In genomic region chr6:43428874-43429273, GRCh38 we compare ENCODE assay signal across 8 cellular contexts. TPM values are rescaled to one million over a fixed set of nuclear protein-coding genes. Genes with fewer than 3 reads are reported as not detected.
DNase-seq lines count a peak whose midpoint lies in the region; ATAC-seq and TF ChIP-seq lines count a peak whose summit lies in the region.

No MANE protein-coding gene starts in this region.

- POLR2A ChIA-PET in CD4-positive, alpha-beta T cell (lab: Charles Lee), result interaction anchor here (1.7 to 2.3 kb wide), 7 partner anchors 10 to 201 kb away, joined by 6 to 20 read pairs (median 10); partner anchors contain the start of genes CRIP3, DLK2, GTPBP2 and TJAP1

- peak overlapping the region; percentile 93 for H3K27ac Mint-ChIP-seq in CD4-positive, alpha-beta T cell
- H3K27ac Mint-ChIP-seq in natural killer cell treated with Interleukin-12 subunit alpha and Interleukin-12 subunit beta and Interleukin-15 and Interleukin-18, amount 100 ng/mL, for 72 hours, result peak overlapping the region; percentile 89 to 93

- TF ChIP-seq CTCF in CD4-positive, alpha-beta T cell (IDR thresholded peaks at IDR 0.05), result no peak
- no peak for TF ChIP-seq CTCF in NB4 (IDR thresholded peaks at IDR 0.05; ENCODE audit: low read depth, low read length)

- DNase-seq in CD4-positive, alpha-beta T cell, result no peak
- DNase-seq in NB4 (ENCODE audit: low read depth), result no peak
- no peak for DNase-seq in natural killer cell treated with Interleukin-12 subunit alpha and Interleukin-12 subunit beta and Interleukin-15 and Interleukin-18, amount 100 ng/mL, for 72 hours (ENCODE audit: low spot score)
- no peak for DNase-seq in NCI-H2029 (lab: John Stamatoyannopoulos, UW)
- DNase-seq in EL, result no peak
- no peak for DNase-seq in posterior cingulate gyrus

- peaks cover 16 to 21% of the 10 kb centered on the region in 2 donors for H3K36me3 ChIP-seq in duodenal mucosa (ENCODE audit: control insufficient read depth in 1 of 2, insufficient read depth in 2 of 2, low read length in 2 of 2)

- peak overlapping the region; percentile 85 for H3K4me3 ChIP-seq in NB4 (ENCODE audit: low read depth, low read length)
- H3K4me3 ChIP-seq in duodenal mucosa (ENCODE audit: low read depth in 1 of 2, low read length in 2 of 2), result peak overlapping the region; percentile 90 to 93

- no peak overlapping the region for H3K27ac ChIP-seq in CD4-positive, alpha-beta T cell (ENCODE audit: low read depth, low read length)
- no peak overlapping the region for H3K27ac ChIP-seq in duodenal mucosa (ENCODE audit: low read depth, low read length)

- peaks cover 28% of the 10 kb centered on the region for H3K36me3 Mint-ChIP-seq in CD4-positive, alpha-beta T cell (ENCODE audit: low read depth)
- H3K36me3 Mint-ChIP-seq in natural killer cell treated with Interleukin-12 subunit alpha and Interleukin-12 subunit beta and Interleukin-15 and Interleukin-18, amount 100 ng/mL, for 72 hours, result no peaks in the 10 kb centered on the region

- peak overlapping the region; percentile 95 for H3K4me3 Mint-ChIP-seq in CD4-positive, alpha-beta T cell
- H3K4me3 Mint-ChIP-seq in natural killer cell treated with Interleukin-12 subunit alpha and Interleukin-12 subunit beta and Interleukin-15 and Interleukin-18, amount 100 ng/mL, for 72 hours, result peak overlapping the region; percentile 96

- peaks cover 11 to 20% of the 10 kb centered on the region in 2 donors for H3K4me1 ChIP-seq in duodenal mucosa (ENCODE audit: control insufficient read depth in 1 of 2, insufficient read depth in 2 of 2, low read length in 2 of 2)

- H3K27me3 Mint-ChIP-seq in CD4-positive, alpha-beta T cell, result no peaks in the 10 kb centered on the region
- H3K27me3 Mint-ChIP-seq in natural killer cell treated with Interleukin-12 subunit alpha and Interleukin-12 subunit beta and Interleukin-15 and Interleukin-18, amount 100 ng/mL, for 72 hours, result no peaks in the 10 kb centered on the region

- CTCF ChIA-PET in CD4-positive, alpha-beta T cell (lab: Charles Lee), result interaction anchor here (2.5 kb wide), 1 partner anchor 59 kb away, joined by 9 read pairs; the partner anchor contains the start of gene ZNF318

- peak overlapping the region; percentile 91 to 99 for H3K9ac ChIP-seq in duodenal mucosa (ENCODE audit: low read depth in 1 of 2, low read length in 2 of 2)

- intact Hi-C loops in CD4-positive, alpha-beta T cell (cut with DNase I, micrococcal nuclease), result loop anchor here (1.0 to 5.0 kb wide), 7 partner anchors 25 to 642 kb away; partner anchors contain the start of genes DLK2 (in 1 of the 2), GTPBP2 (in 1 of the 2), PEX6 (in 1 of the 2) and POLH (in 1 of the 2)
- intact Hi-C loops in posterior cingulate gyrus (cut with DNase I), result loop anchor here (10.0 kb wide), 1 partner anchor 54 kb away; no protein-coding TSS in a partner anchor

- no peaks in the 10 kb centered on the region for H3K9me3 ChIP-seq in CD4-positive, alpha-beta T cell (ENCODE audit: control insufficient read depth, low read length)
- H3K9me3 ChIP-seq in duodenal mucosa (ENCODE audit: control insufficient read depth in 1 of 2, low read length in 2 of 2), result no peaks in the 10 kb centered on the region

- H3K9me3 Mint-ChIP-seq in CD4-positive, alpha-beta T cell, result no peaks in the 10 kb centered on the region
- no peaks in the 10 kb centered on the region for H3K9me3 Mint-ChIP-seq in natural killer cell treated with Interleukin-12 subunit alpha and Interleukin-12 subunit beta and Interleukin-15 and Interleukin-18, amount 100 ng/mL, for 72 hours

- H3K4me1 Mint-ChIP-seq in CD4-positive, alpha-beta T cell (ENCODE audit: low read depth), result peaks cover 26% of the 10 kb centered on the region
- H3K4me1 Mint-ChIP-seq in natural killer cell treated with Interleukin-12 subunit alpha and Interleukin-12 subunit beta and Interleukin-15 and Interleukin-18, amount 100 ng/mL, for 72 hours (ENCODE audit: low read depth in 2 of 2), result peaks cover 16 to 17% of the 10 kb centered on the region in 2 donors

- ATAC-seq in CD4-positive, alpha-beta T cell (ENCODE audit: poor library complexity), result no peak
- ATAC-seq in natural killer cell treated with Interleukin-12 subunit alpha and Interleukin-12 subunit beta and Interleukin-15 and Interleukin-18, amount 100 ng/mL, for 72 hours, result no peak
- no peak for ATAC-seq in HG03342 (IDR thresholded peaks at IDR 0.05; ENCODE audit: unreplicated experiment)

- no peak for TF ChIP-seq POLR2A in NB4 (IDR thresholded peaks at IDR 0.05; ENCODE audit: extremely low read depth, insufficient read length)

- H3K27me3 ChIP-seq in CD4-positive, alpha-beta T cell (ENCODE audit: control insufficient read depth, insufficient read depth, low read length), result no peaks in the 10 kb centered on the region
- H3K27me3 ChIP-seq in duodenal mucosa (ENCODE audit: control insufficient read depth in 1 of 2, insufficient read depth in 2 of 2, low read length in 2 of 2), result no peaks in the 10 kb centered on the region

RNA-seq across cellular contexts. Expression of gene ABCC10, which starts 1.5 kb away (rescaled TPM):
- 10 to 100 TPM; 35.7 to 38.5 TPM for total RNA-seq in CD4-positive, alpha-beta T cell
- total RNA-seq in natural killer cell treated with Interleukin-12 subunit alpha and Interleukin-12 subunit beta and Interleukin-15 and Interleukin-18, amount 100 ng/mL, for 72 hours, result 10 to 100 TPM; 41.8 to 82.9 TPM

RNA-seq across cellular contexts. Expression of gene DLK2, which starts 26.5 kb away (rescaled TPM):
- under 1 TPM; 0.19 to 0.36 TPM for total RNA-seq in CD4-positive, alpha-beta T cell
- total RNA-seq in natural killer cell treated with Interleukin-12 subunit alpha and Interleukin-12 subunit beta and Interleukin-15 and Interleukin-18, amount 100 ng/mL, for 72 hours, result under 1 TPM in 1 of 2 donors, not detected in 1; 0.14 TPM

RNA-seq across cellular contexts. Expression of gene TJAP1, which starts 48.5 kb away (rescaled TPM):
- total RNA-seq in CD4-positive, alpha-beta T cell, result 10 to 100 TPM; 23.6 to 24.4 TPM
- total RNA-seq in natural killer cell treated with Interleukin-12 subunit alpha and Interleukin-12 subunit beta and Interleukin-15 and Interleukin-18, amount 100 ng/mL, for 72 hours, result 10 to 100 TPM; 44.6 to 80.4 TPM

RNA-seq across cellular contexts. Expression of gene ZNF318, which starts 59.4 kb away (rescaled TPM):
- total RNA-seq in CD4-positive, alpha-beta T cell, result 10 to 100 TPM; 20.4 TPM
- total RNA-seq in natural killer cell treated with Interleukin-12 subunit alpha and Interleukin-12 subunit beta and Interleukin-15 and Interleukin-18, amount 100 ng/mL, for 72 hours, result 10 to 100 TPM in 1 of 2 donors, 1 to 10 TPM in 1; 6.4 to 11.3 TPM
